Comparison of ENCODE assay signal across 24 cellular contexts in the genomic region with DNA sequence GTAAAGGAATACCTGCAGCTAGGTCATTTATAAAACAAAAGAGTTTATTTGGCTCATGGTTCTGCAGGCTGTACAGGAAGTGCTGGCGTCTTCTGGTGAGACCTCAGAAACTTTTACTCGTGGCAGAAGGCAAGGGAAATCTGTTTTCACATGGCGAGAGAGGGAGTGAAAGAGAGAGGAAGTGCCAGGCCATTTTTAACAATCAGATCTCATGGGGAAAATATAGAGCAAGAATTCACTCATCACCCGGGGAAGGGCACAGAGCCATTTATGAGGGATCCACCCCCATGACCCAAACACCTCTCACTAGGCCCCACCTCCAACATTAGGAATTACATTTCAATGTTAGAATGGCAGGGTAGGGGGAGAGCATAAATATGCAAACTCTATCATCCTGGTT.
DNase-seq lines count a peak whose midpoint lies in the region; ATAC-seq, FAIRE-seq and TF ChIP-seq lines count a peak whose summit lies in the region.
"Had no signal": no experiment of that assay in that cellular context is flagged by ENCODE, and none has a peak within 500 bp of the region (broad histone marks: within the 10 kb centered on the region; RNA-seq: fewer than 3 reads in every experiment).

No MANE protein-coding gene starts in this region.

- H3K27me3 ChIP-seq in right atrium auricular region (no peaks in the 10 kb centered on the region), BLaER1 (no peaks in the 10 kb centered on the region), H1 (replicated peaks in 1 of 4; ENCODE audit: control insufficient read depth in 3 of 4, extremely low read depth in 1 of 4, insufficient read depth in 3 of 4, low read length in 3 of 4) (no peaks in the 10 kb centered on the region)

- no peak overlapping the region for H3K18ac ChIP-seq in H1 (ENCODE audit: extremely low read depth, low read length)

- H3K56ac ChIP-seq in H1 (replicated peaks; ENCODE audit: insufficient read length, low read depth, low read length) = no peak overlapping the region

- TF ChIP-seq CTCF in right atrium auricular region (IDR thresholded peaks at IDR 0.05) (no peak), H1 (IDR thresholded peaks at IDR 0.05; ENCODE audit: control extremely low read depth in 1 of 3, insufficient read depth in 1 of 3, low read depth in 1 of 3, low read length in 3 of 3) (no peak)

- H3K14ac ChIP-seq in H1 (ENCODE audit: insufficient read length) = no peak overlapping the region

- CTCF ChIA-PET in H1 (lab: Charles Lee; ENCODE audit: partially characterized antibody) = interaction anchor here (0.6 to 0.7 kb wide), 2 partner anchors 32 to 100 kb away, joined by 3 read pairs; no protein-coding TSS in a partner anchor

- no peak overlapping the region for H2BK15ac ChIP-seq in H1 (ENCODE audit: low read length)

- no peak overlapping the region for H3K23ac ChIP-seq in H1 (ENCODE audit: insufficient read length)

- no peak for FAIRE-seq in H1 (lab: Jason Lieb, UNC)
- FAIRE-seq: A549, GM12878, GM12892, GM18507 had no signal

- TF ChIP-seq POLR2A in H1 (IDR thresholded peaks at IDR 0.05; ENCODE audit: control extremely low read depth in 1 of 2, low read depth in 2 of 2, low read length in 2 of 2) = no peak

- no peak overlapping the region for H2BK12ac ChIP-seq in H1 (ENCODE audit: low read depth, low read length)

- no peaks in the 10 kb centered on the region for H3K23me2 ChIP-seq in H1 (ENCODE audit: low read depth, low read length)

- no peak overlapping the region for H4K8ac ChIP-seq in H1 (ENCODE audit: extremely low read depth, insufficient read depth, low read length)

- peaks cover 0 to 5% of the 10 kb centered on the region in 2 donors for H3K4me1 ChIP-seq in right atrium auricular region
- H3K4me1 ChIP-seq in BLaER1 = peaks cover 12% of the 10 kb centered on the region
- H3K4me1 ChIP-seq in H1 (replicated peaks in 1 of 4; ENCODE audit: control insufficient read depth in 3 of 4, insufficient read depth in 4 of 4, low read length in 3 of 4) = no peaks in the 10 kb centered on the region
- H3K4me1 ChIP-seq: A549 had no signal

- H3K79me1 ChIP-seq in H1 (ENCODE audit: low read depth, low read length) = no peaks in the 10 kb centered on the region

- H3K4me3 ChIP-seq in right atrium auricular region (no peak overlapping the region), BLaER1 (no peak overlapping the region), H1 (ENCODE audit: extremely low read depth in 1 of 4, insufficient read depth in 2 of 4, low read depth in 3 of 4, low read length in 4 of 4) (no peak overlapping the region)
- H3K4me3 ChIP-seq: A549, GM12878 had no signal

- no peak for TF ChIP-seq RAD21 in H1 (IDR thresholded peaks at IDR 0.05 in 1 of 2, conservative IDR thresholded peaks at IDR 0.05 in 1 of 2; ENCODE audit: low read depth in 2 of 2, low read length in 2 of 2)

- H3K4me2 ChIP-seq in BLaER1 = peak overlapping the region; percentile 6; the same call in 1 of the 2 replicates
- H3K4me2 ChIP-seq in H1 (ENCODE audit: insufficient read depth in 1 of 2, low read depth in 2 of 2, low read length in 2 of 2) = no peak overlapping the region
- H3K4me2 ChIP-seq: A549 had no signal

- 89% methylated on average over 4 of the region's 4 CpGs; no CpG with 5 or more reads in 1 of the 2 experiments for WGBS in H1 (ENCODE audit: extremely low coverage in 1 of 2, insufficient coverage in 1 of 2, insufficient read length in 1 of 2, insufficient replicate concordance in 2 of 2, low coverage in 1 of 2, low lambda C conversion rate in 2 of 2, missing lambda C conversion rate in 1 of 2), 2 experiments

- no peak for ATAC-seq in left ventricle myocardium superior
- ATAC-seq: A549, GM12878 had no signal

- H2BK120ac ChIP-seq in H1 (replicated peaks; ENCODE audit: low read depth, low read length) = no peak overlapping the region

- H3K79me2 ChIP-seq in H1 (ENCODE audit: control insufficient read depth in 1 of 2, insufficient read depth in 2 of 2, low read length in 2 of 2) = no peaks in the 10 kb centered on the region

- no peak for TF ChIP-seq EP300 in H1 (IDR thresholded peaks at IDR 0.05; ENCODE audit: borderline replicate concordance in 1 of 2, low read depth in 2 of 2, low read length in 2 of 2)

- DNase-seq in right atrium auricular region (ENCODE audit: low spot score) (no peak), left ventricle myocardium superior (no peak), H1 (ENCODE audit: low read depth in 1 of 2, low spot score in 2 of 2) (no peak), NCI-H2029 (lab: John Stamatoyannopoulos, UW) (no peak)
- DNase-seq in stimulated activated CD4-positive, alpha-beta T cell treated with anti-CD3 and anti-CD28 coated beads, Interleukin-12 subunit alpha, Interleukin-12 subunit beta, amount 100 ng/mL, for 4 hours = no peak
- DNase-seq: AML-193; C1 segment of cervical spinal cord; CD4-positive, alpha-beta memory T cell; CD4-positive, CD25-positive, alpha-beta regulatory T cell; CD8-positive, alpha-beta memory T cell; COR-L47; DMS 273 treated with DMSO at 0.1 percent for 48 hours; DMS153; DMS53; DMS79; DND-41; EL; GDM1 had no signal

- H4K20me1 ChIP-seq in BLaER1 = no peaks in the 10 kb centered on the region
- H4K20me1 ChIP-seq in H1 (replicated peaks in 1 of 2; ENCODE audit: control insufficient read depth in 1 of 2, insufficient read depth in 2 of 2, low read length in 2 of 2) = no peaks in the 10 kb centered on the region

- H4K5ac ChIP-seq in H1 (ENCODE audit: insufficient read length, low read depth, low read length) = no peak overlapping the region

- H2AK5ac ChIP-seq in H1 (ENCODE audit: low read depth, low read length) = no peak overlapping the region

- no peak overlapping the region for H3K4ac ChIP-seq in H1 (replicated peaks; ENCODE audit: insufficient read length, low read depth, low read length)

- no peak overlapping the region for H4K91ac ChIP-seq in H1 (replicated peaks; ENCODE audit: insufficient read length, low read length)

- intact Hi-C loops in left ventricle myocardium superior (cut with micrococcal nuclease) = no loop called here

- no peaks in the 10 kb centered on the region for H3K36me3 ChIP-seq in right atrium auricular region
- H3K36me3 ChIP-seq in BLaER1 = no peaks in the 10 kb centered on the region
- H3K36me3 ChIP-seq in H1 (ENCODE audit: control insufficient read depth in 2 of 4, insufficient read depth in 4 of 4, low read length in 3 of 4) = no peaks in the 10 kb centered on the region

- H2AFZ ChIP-seq in H1 (ENCODE audit: low read length) = peak overlapping the region; percentile 19; the same call in 1 of the 2 replicates

- H3K9ac ChIP-seq in BLaER1 (no peak overlapping the region), H1 (replicated peaks in 1 of 4; ENCODE audit: extremely low read depth in 1 of 4, low read depth in 3 of 4, low read length in 3 of 4) (no peak overlapping the region)

- no peak overlapping the region for H2BK5ac ChIP-seq in H1 (ENCODE audit: low read depth, low read length)

- POLR2A ChIA-PET in H1 (lab: Charles Lee; ENCODE audit: partially characterized antibody) = no interaction called here

- H2BK20ac ChIP-seq in H1 (ENCODE audit: low read length) = no peak overlapping the region

- no peaks in the 10 kb centered on the region for H3K9me3 ChIP-seq in right atrium auricular region
- peaks cover 10% of the 10 kb centered on the region for H3K9me3 ChIP-seq in BLaER1
- H3K9me3 ChIP-seq in H1 (ENCODE audit: insufficient read depth in 2 of 2, low read depth in 1 of 2, low read length in 1 of 2) = no peaks in the 10 kb centered on the region

- H3K27ac ChIP-seq in right atrium auricular region (peak overlapping the region; percentile 32), BLaER1 (no peak overlapping the region), H1 (ENCODE audit: low read depth, low read length) (no peak overlapping the region)
- H3K27ac ChIP-seq: 22Rv1, A549 had no signal

TF ChIP-seq in H1, 55 proteins besides CTCF, POLR2A, EP300 and RAD21:
- TF ChIP-seq JUN (IDR thresholded peaks at IDR 0.05; ENCODE audit: low read depth, low read length) (no peak), CHD2 (IDR thresholded peaks at IDR 0.05; ENCODE audit: low read length) (no peak), RNF2 (IDR thresholded peaks at IDR 0.05; ENCODE audit: borderline replicate concordance, low read depth, low read length, missing control alignments, poor library complexity, severe bottlenecking) (no peak), EGR1 (IDR thresholded peaks at IDR 0.05; ENCODE audit: borderline replicate concordance, low read depth, low read length) (no peak), TBP (IDR thresholded peaks at IDR 0.05; ENCODE audit: low read depth, low read length) (no peak), HDAC6 (IDR thresholded peaks at IDR 0.05; ENCODE audit: low read depth, low read length) (no peak), CBX5 (IDR thresholded peaks at IDR 0.05; ENCODE audit: low read depth, low read length) (no peak)

Comparison
In these comparisons a context has a peak if more than half of its experiments do, and no peak if none do; other contexts are left out.
1. H3K27ac ChIP-seq: peak in right atrium auricular region (2 of 2); none in BLaER1 (single experiment) and H1 (single experiment).